1 cellular context compared by ENCODE assay signal in the genomic region with DNA sequence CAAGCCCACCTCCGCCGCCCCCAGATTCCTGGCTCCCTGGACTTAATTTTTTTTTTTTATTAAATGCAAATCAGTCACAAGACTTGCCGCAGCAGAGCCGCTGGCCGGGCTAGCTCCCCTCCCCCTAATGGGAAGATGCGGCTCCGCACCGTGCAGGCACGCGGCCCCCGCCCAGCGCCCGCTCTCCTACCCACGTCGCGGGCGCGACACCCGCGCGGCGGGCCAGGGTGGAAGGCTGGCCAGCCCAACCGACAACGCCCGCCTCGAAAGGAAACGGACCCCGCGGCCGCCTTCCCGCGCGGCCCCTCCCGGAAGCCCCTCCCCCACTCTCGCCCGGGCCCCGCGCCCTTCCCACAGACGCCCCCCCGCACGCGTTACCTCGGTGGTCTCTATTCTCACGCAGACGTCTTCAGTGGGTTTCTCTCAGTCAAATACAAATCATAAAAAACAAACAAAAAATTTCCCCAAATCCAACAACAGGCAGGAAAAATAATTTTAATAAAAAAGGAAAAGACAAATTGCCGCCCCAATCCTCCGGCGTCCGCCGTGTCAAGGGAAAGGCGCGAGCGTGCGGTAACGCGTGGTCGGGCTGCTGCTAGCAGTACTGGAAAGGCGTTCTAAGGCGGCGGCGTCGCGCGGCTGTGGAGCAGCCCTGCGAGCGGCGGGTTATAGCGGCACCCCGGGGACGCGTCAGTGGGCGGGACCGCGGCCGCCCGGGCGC.
TF ChIP-seq lines count a peak whose summit lies in the region.

A gene (minus strand): TSS at position 643 of the 721 bp plus-strand sequence. CDS start 1,480 bp downstream, outside the sequence.

TF ChIP-seq in HepG2, 621 proteins besides CTCF, POLR2A, EP300 and RAD21 (continues in another document):
- TF ChIP-seq, protein P1, sequence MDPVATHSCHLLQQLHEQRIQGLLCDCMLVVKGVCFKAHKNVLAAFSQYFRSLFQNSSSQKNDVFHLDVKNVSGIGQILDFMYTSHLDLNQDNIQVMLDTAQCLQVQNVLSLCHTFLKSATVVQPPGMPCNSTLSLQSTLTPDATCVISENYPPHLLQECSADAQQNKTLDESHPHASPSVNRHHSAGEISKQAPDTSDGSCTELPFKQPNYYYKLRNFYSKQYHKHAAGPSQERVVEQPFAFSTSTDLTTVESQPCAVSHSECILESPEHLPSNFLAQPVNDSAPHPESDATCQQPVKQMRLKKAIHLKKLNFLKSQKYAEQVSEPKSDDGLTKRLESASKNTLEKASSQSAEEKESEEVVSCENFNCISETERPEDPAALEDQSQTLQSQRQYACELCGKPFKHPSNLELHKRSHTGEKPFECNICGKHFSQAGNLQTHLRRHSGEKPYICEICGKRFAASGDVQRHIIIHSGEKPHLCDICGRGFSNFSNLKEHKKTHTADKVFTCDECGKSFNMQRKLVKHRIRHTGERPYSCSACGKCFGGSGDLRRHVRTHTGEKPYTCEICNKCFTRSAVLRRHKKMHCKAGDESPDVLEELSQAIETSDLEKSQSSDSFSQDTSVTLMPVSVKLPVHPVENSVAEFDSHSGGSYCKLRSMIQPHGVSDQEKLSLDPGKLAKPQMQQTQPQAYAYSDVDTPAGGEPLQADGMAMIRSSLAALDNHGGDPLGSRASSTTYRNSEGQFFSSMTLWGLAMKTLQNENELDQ (CRISPR knock-in tag; IDR thresholded peaks at IDR 0.05; ENCODE audit: borderline replicate concordance) = 0 out of 2 replicates have a peak, but pooled peaks have one; percentile 52
- TF ChIP-seq RAD51 (IDR thresholded peaks at IDR 0.05; ENCODE audit: borderline replicate concordance) = no peak
- TF ChIP-seq, protein P2, sequence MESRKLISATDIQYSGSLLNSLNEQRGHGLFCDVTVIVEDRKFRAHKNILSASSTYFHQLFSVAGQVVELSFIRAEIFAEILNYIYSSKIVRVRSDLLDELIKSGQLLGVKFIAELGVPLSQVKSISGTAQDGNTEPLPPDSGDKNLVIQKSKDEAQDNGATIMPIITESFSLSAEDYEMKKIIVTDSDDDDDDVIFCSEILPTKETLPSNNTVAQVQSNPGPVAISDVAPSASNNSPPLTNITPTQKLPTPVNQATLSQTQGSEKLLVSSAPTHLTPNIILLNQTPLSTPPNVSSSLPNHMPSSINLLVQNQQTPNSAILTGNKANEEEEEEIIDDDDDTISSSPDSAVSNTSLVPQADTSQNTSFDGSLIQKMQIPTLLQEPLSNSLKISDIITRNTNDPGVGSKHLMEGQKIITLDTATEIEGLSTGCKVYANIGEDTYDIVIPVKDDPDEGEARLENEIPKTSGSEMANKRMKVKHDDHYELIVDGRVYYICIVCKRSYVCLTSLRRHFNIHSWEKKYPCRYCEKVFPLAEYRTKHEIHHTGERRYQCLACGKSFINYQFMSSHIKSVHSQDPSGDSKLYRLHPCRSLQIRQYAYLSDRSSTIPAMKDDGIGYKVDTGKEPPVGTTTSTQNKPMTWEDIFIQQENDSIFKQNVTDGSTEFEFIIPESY (CRISPR knock-in tag; IDR thresholded peaks at IDR 0.05) = no peak
- TF ChIP-seq, protein P3, sequence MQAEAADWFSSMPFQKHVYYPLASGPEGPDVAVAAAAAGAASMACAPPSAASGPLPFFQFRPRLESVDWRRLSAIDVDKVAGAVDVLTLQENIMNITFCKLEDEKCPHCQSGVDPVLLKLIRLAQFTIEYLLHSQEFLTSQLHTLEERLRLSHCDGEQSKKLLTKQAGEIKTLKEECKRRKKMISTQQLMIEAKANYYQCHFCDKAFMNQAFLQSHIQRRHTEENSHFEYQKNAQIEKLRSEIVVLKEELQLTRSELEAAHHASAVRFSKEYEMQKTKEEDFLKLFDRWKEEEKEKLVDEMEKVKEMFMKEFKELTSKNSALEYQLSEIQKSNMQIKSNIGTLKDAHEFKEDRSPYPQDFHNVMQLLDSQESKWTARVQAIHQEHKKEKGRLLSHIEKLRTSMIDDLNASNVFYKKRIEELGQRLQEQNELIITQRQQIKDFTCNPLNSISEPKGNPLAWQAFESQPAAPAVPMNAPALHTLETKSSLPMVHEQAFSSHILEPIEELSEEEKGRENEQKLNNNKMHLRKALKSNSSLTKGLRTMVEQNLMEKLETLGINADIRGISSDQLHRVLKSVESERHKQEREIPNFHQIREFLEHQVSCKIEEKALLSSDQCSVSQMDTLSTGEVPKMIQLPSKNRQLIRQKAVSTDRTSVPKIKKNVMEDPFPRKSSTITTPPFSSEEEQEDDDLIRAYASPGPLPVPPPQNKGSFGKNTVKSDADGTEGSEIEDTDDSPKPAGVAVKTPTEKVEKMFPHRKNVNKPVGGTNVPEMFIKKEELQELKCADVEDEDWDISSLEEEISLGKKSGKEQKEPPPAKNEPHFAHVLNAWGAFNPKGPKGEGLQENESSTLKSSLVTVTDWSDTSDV (CRISPR knock-in tag; IDR thresholded peaks at IDR 0.05) = no peak; the same call in 1 of the 2 replicates
- peak; percentile 40; the same call in 1 of the 2 replicates for TF ChIP-seq ZNF224 (CRISPR knock-in tag; IDR thresholded peaks at IDR 0.05)
- TF ChIP-seq, protein P4, sequence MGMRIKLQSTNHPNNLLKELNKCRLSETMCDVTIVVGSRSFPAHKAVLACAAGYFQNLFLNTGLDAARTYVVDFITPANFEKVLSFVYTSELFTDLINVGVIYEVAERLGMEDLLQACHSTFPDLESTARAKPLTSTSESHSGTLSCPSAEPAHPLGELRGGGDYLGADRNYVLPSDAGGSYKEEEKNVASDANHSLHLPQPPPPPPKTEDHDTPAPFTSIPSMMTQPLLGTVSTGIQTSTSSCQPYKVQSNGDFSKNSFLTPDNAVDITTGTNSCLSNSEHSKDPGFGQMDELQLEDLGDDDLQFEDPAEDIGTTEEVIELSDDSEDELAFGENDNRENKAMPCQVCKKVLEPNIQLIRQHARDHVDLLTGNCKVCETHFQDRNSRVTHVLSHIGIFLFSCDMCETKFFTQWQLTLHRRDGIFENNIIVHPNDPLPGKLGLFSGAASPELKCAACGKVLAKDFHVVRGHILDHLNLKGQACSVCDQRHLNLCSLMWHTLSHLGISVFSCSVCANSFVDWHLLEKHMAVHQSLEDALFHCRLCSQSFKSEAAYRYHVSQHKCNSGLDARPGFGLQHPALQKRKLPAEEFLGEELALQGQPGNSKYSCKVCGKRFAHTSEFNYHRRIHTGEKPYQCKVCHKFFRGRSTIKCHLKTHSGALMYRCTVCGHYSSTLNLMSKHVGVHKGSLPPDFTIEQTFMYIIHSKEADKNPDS (CRISPR knock-in tag; IDR thresholded peaks at IDR 0.05) = no peak
- TF ChIP-seq ARHGAP35 (CRISPR knock-in tag; IDR thresholded peaks at IDR 0.05; ENCODE audit: borderline replicate concordance) = no peak
- no peak for TF ChIP-seq FLYWCH1 (CRISPR knock-in tag; IDR thresholded peaks at IDR 0.05)
- no peak for TF ChIP-seq ZNF607 (CRISPR knock-in tag; IDR thresholded peaks at IDR 0.05; ENCODE audit: borderline replicate concordance)
- no peak for TF ChIP-seq KDM1A (CRISPR knock-in tag; IDR thresholded peaks at IDR 0.05)
- peak; percentile 67; the same call in 1 of the 2 replicates for TF ChIP-seq ZNF205 (CRISPR knock-in tag; IDR thresholded peaks at IDR 0.05)
- TF ChIP-seq YEATS4 (CRISPR knock-in tag; IDR thresholded peaks at IDR 0.05; ENCODE audit: borderline replicate concordance) = peak; percentile 81
- TF ChIP-seq, protein P5, sequence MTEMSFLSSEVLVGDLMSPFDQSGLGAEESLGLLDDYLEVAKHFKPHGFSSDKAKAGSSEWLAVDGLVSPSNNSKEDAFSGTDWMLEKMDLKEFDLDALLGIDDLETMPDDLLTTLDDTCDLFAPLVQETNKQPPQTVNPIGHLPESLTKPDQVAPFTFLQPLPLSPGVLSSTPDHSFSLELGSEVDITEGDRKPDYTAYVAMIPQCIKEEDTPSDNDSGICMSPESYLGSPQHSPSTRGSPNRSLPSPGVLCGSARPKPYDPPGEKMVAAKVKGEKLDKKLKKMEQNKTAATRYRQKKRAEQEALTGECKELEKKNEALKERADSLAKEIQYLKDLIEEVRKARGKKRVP (CRISPR knock-in tag; IDR thresholded peaks at IDR 0.05) = peak in 1 of 2 experiments; percentile 78; a peak in 1 of 4 replicates
- TF ChIP-seq, protein P6, sequence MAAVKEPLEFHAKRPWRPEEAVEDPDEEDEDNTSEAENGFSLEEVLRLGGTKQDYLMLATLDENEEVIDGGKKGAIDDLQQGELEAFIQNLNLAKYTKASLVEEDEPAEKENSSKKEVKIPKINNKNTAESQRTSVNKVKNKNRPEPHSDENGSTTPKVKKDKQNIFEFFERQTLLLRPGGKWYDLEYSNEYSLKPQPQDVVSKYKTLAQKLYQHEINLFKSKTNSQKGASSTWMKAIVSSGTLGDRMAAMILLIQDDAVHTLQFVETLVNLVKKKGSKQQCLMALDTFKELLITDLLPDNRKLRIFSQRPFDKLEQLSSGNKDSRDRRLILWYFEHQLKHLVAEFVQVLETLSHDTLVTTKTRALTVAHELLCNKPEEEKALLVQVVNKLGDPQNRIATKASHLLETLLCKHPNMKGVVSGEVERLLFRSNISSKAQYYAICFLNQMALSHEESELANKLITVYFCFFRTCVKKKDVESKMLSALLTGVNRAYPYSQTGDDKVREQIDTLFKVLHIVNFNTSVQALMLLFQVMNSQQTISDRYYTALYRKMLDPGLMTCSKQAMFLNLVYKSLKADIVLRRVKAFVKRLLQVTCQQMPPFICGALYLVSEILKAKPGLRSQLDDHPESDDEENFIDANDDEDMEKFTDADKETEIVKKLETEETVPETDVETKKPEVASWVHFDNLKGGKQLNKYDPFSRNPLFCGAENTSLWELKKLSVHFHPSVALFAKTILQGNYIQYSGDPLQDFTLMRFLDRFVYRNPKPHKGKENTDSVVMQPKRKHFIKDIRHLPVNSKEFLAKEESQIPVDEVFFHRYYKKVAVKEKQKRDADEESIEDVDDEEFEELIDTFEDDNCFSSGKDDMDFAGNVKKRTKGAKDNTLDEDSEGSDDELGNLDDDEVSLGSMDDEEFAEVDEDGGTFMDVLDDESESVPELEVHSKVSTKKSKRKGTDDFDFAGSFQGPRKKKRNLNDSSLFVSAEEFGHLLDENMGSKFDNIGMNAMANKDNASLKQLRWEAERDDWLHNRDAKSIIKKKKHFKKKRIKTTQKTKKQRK (IDR thresholded peaks at IDR 0.05; ENCODE audit: low read length) = no peak
- TF ChIP-seq MTF1 (CRISPR knock-in tag; IDR thresholded peaks at IDR 0.05) = no peak; the same call in 1 of the 2 replicates
- TF ChIP-seq, protein P7, sequence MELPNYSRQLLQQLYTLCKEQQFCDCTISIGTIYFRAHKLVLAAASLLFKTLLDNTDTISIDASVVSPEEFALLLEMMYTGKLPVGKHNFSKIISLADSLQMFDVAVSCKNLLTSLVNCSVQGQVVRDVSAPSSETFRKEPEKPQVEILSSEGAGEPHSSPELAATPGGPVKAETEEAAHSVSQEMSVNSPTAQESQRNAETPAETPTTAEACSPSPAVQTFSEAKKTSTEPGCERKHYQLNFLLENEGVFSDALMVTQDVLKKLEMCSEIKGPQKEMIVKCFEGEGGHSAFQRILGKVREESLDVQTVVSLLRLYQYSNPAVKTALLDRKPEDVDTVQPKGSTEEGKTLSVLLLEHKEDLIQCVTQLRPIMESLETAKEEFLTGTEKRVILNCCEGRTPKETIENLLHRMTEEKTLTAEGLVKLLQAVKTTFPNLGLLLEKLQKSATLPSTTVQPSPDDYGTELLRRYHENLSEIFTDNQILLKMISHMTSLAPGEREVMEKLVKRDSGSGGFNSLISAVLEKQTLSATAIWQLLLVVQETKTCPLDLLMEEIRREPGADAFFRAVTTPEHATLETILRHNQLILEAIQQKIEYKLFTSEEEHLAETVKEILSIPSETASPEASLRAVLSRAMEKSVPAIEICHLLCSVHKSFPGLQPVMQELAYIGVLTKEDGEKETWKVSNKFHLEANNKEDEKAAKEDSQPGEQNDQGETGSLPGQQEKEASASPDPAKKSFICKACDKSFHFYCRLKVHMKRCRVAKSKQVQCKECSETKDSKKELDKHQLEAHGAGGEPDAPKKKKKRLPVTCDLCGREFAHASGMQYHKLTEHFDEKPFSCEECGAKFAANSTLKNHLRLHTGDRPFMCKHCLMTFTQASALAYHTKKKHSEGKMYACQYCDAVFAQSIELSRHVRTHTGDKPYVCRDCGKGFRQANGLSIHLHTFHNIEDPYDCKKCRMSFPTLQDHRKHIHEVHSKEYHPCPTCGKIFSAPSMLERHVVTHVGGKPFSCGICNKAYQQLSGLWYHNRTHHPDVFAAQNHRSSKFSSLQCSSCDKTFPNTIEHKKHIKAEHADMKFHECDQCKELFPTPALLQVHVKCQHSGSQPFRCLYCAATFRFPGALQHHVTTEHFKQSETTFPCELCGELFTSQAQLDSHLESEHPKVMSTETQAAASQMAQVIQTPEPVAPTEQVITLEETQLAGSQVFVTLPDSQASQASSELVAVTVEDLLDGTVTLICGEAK (IDR thresholded peaks at IDR 0.05) = no peak
- TF ChIP-seq, protein P7 (CRISPR knock-in tag; IDR thresholded peaks at IDR 0.05) = peak; percentile 48; the same call in 1 of the 2 replicates
- TF ChIP-seq, protein P8, sequence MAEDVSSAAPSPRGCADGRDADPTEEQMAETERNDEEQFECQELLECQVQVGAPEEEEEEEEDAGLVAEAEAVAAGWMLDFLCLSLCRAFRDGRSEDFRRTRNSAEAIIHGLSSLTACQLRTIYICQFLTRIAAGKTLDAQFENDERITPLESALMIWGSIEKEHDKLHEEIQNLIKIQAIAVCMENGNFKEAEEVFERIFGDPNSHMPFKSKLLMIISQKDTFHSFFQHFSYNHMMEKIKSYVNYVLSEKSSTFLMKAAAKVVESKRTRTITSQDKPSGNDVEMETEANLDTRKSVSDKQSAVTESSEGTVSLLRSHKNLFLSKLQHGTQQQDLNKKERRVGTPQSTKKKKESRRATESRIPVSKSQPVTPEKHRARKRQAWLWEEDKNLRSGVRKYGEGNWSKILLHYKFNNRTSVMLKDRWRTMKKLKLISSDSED (CRISPR knock-in tag; IDR thresholded peaks at IDR 0.05) = no peak
- TF ChIP-seq PHF20 (CRISPR knock-in tag; IDR thresholded peaks at IDR 0.05) = peak; percentile 11; the same call in 1 of the 2 replicates
- peak; percentile 75; the same call in 1 of the 2 replicates for TF ChIP-seq PAF1 (CRISPR knock-in tag; IDR thresholded peaks at IDR 0.05)
- TF ChIP-seq ADNP (CRISPR knock-in tag; IDR thresholded peaks at IDR 0.05) = no peak
- TF ChIP-seq ZNF850 (CRISPR knock-in tag; conservative IDR thresholded peaks at IDR 0.05) = 0 out of 2 replicates have a peak, but pooled peaks have one; percentile 30
